In genomic region chr6:158038291-158039177, GRCh38 we compare ENCODE assay signal across 15 cellular contexts. TPM values are rescaled to one million over a fixed set of nuclear protein-coding genes. Genes with fewer than 3 reads are reported as not detected.
DNase-seq lines count a peak whose midpoint lies in the region; ATAC-seq, FAIRE-seq and TF ChIP-seq lines count a peak whose summit lies in the region.
"Had no signal": no experiment of that assay in that cellular context is flagged by ENCODE, and none has a peak within 500 bp of the region (broad histone marks: within the 10 kb centered on the region; RNA-seq: fewer than 3 reads in every experiment).

No MANE protein-coding gene starts in this region.

- TF ChIP-seq RAD21 in HepG2 (CRISPR knock-in tag; IDR thresholded peaks at IDR 0.05) = no peak
- TF ChIP-seq RAD21 in K562 (CRISPR knock-in tag; conservative IDR thresholded peaks at IDR 0.05 in 1 of 2, IDR thresholded peaks at IDR 0.05 in 1 of 2) = no peak

- H3K23ac ChIP-seq in mesenchymal stem cell (ENCODE audit: low read length in 2 of 2) = peak overlapping the region in 1 of 2 experiments; percentile 77

- in situ Hi-C loops in HepG2 (cut with HindIII; ENCODE audit: extremely low pct_ligation_motif_present, low pct_unique_long_range_greater_than_20kb) (no loop called here), K562 (cut with MboI) (no loop called here), GM13977 (cut with MboI; ENCODE audit: low pct_unique_long_range_greater_than_20kb, low sequenced_read_pairs, unreplicated experiment) (no loop called here)

- TF ChIP-seq EP300 in HepG2 (IDR thresholded peaks at IDR 0.05; ENCODE audit: low read depth in 2 of 2, low read length in 2 of 2) = no peak
- TF ChIP-seq EP300 in HepG2 (CRISPR knock-in tag; IDR thresholded peaks at IDR 0.05; ENCODE audit: borderline replicate concordance) = no peak
- no peak for TF ChIP-seq EP300 in K562 (IDR thresholded peaks at IDR 0.05; ENCODE audit: low read length)

- H3K4me3 ChIP-seq in HepG2 (replicated peaks in 1 of 3; ENCODE audit: insufficient read depth in 1 of 3, low read depth in 2 of 3, low read length in 3 of 3) (no peak overlapping the region), right lobe of liver (no peak overlapping the region), K562 (no peak overlapping the region), mesenchymal stem cell (ENCODE audit: insufficient read depth in 1 of 2, low read depth in 1 of 2, low read length in 2 of 2) (no peak overlapping the region)
- H3K4me3 ChIP-seq: BLaER1, thyroid gland had no signal

- H2AFZ ChIP-seq in HepG2 (ENCODE audit: low read length) (no peak overlapping the region), K562 (ENCODE audit: low read depth, low read length) (no peak overlapping the region), mesenchymal stem cell (ENCODE audit: low read depth, low read length) (no peak overlapping the region)
- H2AFZ ChIP-seq: parathyroid adenoma had no signal

- no peaks in the 10 kb centered on the region for H3K9me3 ChIP-seq in HepG2 (ENCODE audit: low read length)
- no peaks in the 10 kb centered on the region for H3K9me3 ChIP-seq in right lobe of liver
- no peaks in the 10 kb centered on the region for H3K9me3 ChIP-seq in K562 (replicated peaks; ENCODE audit: control insufficient read depth, insufficient read depth, low read depth, low read length)
- H3K9me3 ChIP-seq in mesenchymal stem cell (ENCODE audit: control insufficient read depth, low read length) = no peaks in the 10 kb centered on the region
- H3K9me3 ChIP-seq: BLaER1, thyroid gland had no signal

- peak overlapping the region; percentile 2 for H4K8ac ChIP-seq in mesenchymal stem cell (ENCODE audit: low read length)

- H3K79me2 ChIP-seq in HepG2 (ENCODE audit: insufficient read depth, low read length) = peaks cover 54% of the 10 kb centered on the region
- peaks cover 8% of the 10 kb centered on the region; the same call in 2 of the 3 replicates for H3K79me2 ChIP-seq in K562 (ENCODE audit: control insufficient read depth, insufficient read depth, low read length)
- H3K79me2 ChIP-seq: parathyroid adenoma had no signal

- peaks cover 6% of the 10 kb centered on the region for H3K9me1 ChIP-seq in K562 (ENCODE audit: control insufficient read depth, insufficient read depth, low read length)

- TF ChIP-seq POLR2A in HepG2 (IDR thresholded peaks at IDR 0.05; ENCODE audit: insufficient read depth in 1 of 2, low read depth in 2 of 2, low read length in 2 of 2) = no peak
- no peak for TF ChIP-seq POLR2A in right lobe of liver (IDR thresholded peaks at IDR 0.05)
- TF ChIP-seq POLR2A in K562 (conservative IDR thresholded peaks at IDR 0.05) = no peak

- H3K9ac ChIP-seq in HepG2 (ENCODE audit: insufficient read depth, low read depth, low read length) = peak overlapping the region; percentile 71; the same call in 1 of the 2 replicates
- H3K9ac ChIP-seq in K562 (ENCODE audit: insufficient read depth in 1 of 2, low read depth in 2 of 2, low read length in 2 of 2) = peak overlapping the region in 1 of 2 experiments; percentile 40; a peak in 2 of 4 replicates
- peak overlapping the region; percentile 64 for H3K9ac ChIP-seq in mesenchymal stem cell (ENCODE audit: low read length)
- H3K9ac ChIP-seq: BLaER1, parathyroid adenoma had no signal

- no peak for TF ChIP-seq CTCF in HepG2 (CRISPR knock-in tag; IDR thresholded peaks at IDR 0.05)
- TF ChIP-seq CTCF in right lobe of liver (IDR thresholded peaks at IDR 0.05) = no peak
- no peak for TF ChIP-seq CTCF in K562 (IDR thresholded peaks at IDR 0.05 in 2 of 3, conservative IDR thresholded peaks at IDR 0.05 in 1 of 3; ENCODE audit: insufficient read depth in 2 of 3, low read depth in 1 of 3, low read length in 3 of 3)
- TF ChIP-seq CTCF in GM13977 (IDR thresholded peaks at IDR 0.05; ENCODE audit: extremely low read depth, insufficient read depth, missing control alignments) = no peak

- no TSS peak for BruUV-seq in HepG2 (replicated peaks; lab: Mats Ljungman, UMichigan)
- BruUV-seq in K562 (replicated peaks; lab: Mats Ljungman, UMichigan) = no TSS peak

- H3K18ac ChIP-seq in mesenchymal stem cell (ENCODE audit: low read depth in 1 of 2, low read length in 2 of 2) = peak overlapping the region; percentile 46 to 86

- CTCF ChIA-PET in HepG2 (lab: Yijun Ruan, JAX; ENCODE audit: low intra/inter-chr PET ratio, low total read pairs) = no interaction called here
- CTCF ChIA-PET in K562 (lab: Yijun Ruan, JAX; ENCODE audit: low intra/inter-chr PET ratio) = no interaction called here

- H2AK5ac ChIP-seq in mesenchymal stem cell (ENCODE audit: low read length, severe bottlenecking) = peak overlapping the region; percentile 1

- no peak for ATAC-seq in HepG2
- ATAC-seq in right lobe of liver = no peak
- ATAC-seq in K562 = no peak

- intact Hi-C loops in HepG2 (cut with micrococcal nuclease; ENCODE audit: unreplicated experiment) = no loop called here
- intact Hi-C loops in right lobe of liver (cut with DNase I) = no loop called here
- intact Hi-C loops in K562 (cut with micrococcal nuclease) = no loop called here

- H3K36me3 ChIP-seq in HepG2 (replicated peaks in 1 of 2; ENCODE audit: control insufficient read depth in 1 of 2, insufficient read depth in 2 of 2, low read length in 2 of 2) (peaks cover 34 to 64% of the 10 kb centered on the region in 2 experiments), right lobe of liver (no peaks in the 10 kb centered on the region), K562 (ENCODE audit: control insufficient read depth, insufficient read depth, low read length) (peaks cover 14% of the 10 kb centered on the region; the same call in 2 of the 3 replicates), mesenchymal stem cell (ENCODE audit: control insufficient read depth in 1 of 2, insufficient read depth in 2 of 2, low read depth in 1 of 2, low read length in 2 of 2) (peaks cover 32 to 61% of the 10 kb centered on the region in 2 experiments)
- H3K36me3 ChIP-seq: thyroid gland had no signal

- peak overlapping the region; percentile 92 for H3K27ac ChIP-seq in HepG2 (ENCODE audit: extremely low read length, insufficient read depth, low read length)
- H3K27ac ChIP-seq in right lobe of liver = no peak overlapping the region
- no peak overlapping the region for H3K27ac ChIP-seq in K562 (ENCODE audit: extremely low read depth, low read depth, low read length)
- peak overlapping the region; percentile 98 for H3K27ac ChIP-seq in mesenchymal stem cell (ENCODE audit: low read length, poor library complexity, severe bottlenecking)
- H3K27ac ChIP-seq: BLaER1, parathyroid adenoma, thyroid gland had no signal

- H2BK120ac ChIP-seq in mesenchymal stem cell (ENCODE audit: low read depth, low read length) = no peak overlapping the region

- H2BK5ac ChIP-seq in mesenchymal stem cell (ENCODE audit: low read depth, low read length, poor library complexity, severe bottlenecking) = peak overlapping the region; percentile 49

- H3K4me2 ChIP-seq in HepG2 (ENCODE audit: low read depth, low read length) (no peak overlapping the region), K562 (ENCODE audit: insufficient read depth, low read length) (no peak overlapping the region), mesenchymal stem cell (ENCODE audit: low read length, poor library complexity, severe bottlenecking) (no peak overlapping the region)
- H3K4me2 ChIP-seq: BLaER1 had no signal

- H2BK12ac ChIP-seq in mesenchymal stem cell (ENCODE audit: low read length in 2 of 2) = peak overlapping the region; percentile 15 to 91

- FAIRE-seq in HepG2 (lab: Jason Lieb, UNC) = no peak
- no peak for FAIRE-seq in K562 (lab: Jason Lieb, UNC)
- no peak for FAIRE-seq in urothelium cell line (lab: Jason Lieb, UNC)
- FAIRE-seq: endometrium had no signal

- no peak overlapping the region for H2BK15ac ChIP-seq in mesenchymal stem cell (ENCODE audit: low read depth, poor library complexity, severe bottlenecking)

- peaks cover 4% of the 10 kb centered on the region for H3K79me1 ChIP-seq in mesenchymal stem cell (replicated peaks; ENCODE audit: low read length, poor library complexity, severe bottlenecking)

- H3K27me3 ChIP-seq in HepG2 (ENCODE audit: control insufficient read depth in 1 of 2, insufficient read depth in 2 of 2, low read length in 2 of 2) (no peaks in the 10 kb centered on the region), right lobe of liver (no peaks in the 10 kb centered on the region), K562 (ENCODE audit: control insufficient read depth in 2 of 2, insufficient read depth in 2 of 2, low read length in 2 of 2) (no peaks in the 10 kb centered on the region), mesenchymal stem cell (ENCODE audit: control insufficient read depth in 1 of 2, insufficient read depth in 1 of 2, low read length in 2 of 2) (no peaks in the 10 kb centered on the region)
- H3K27me3 ChIP-seq: BLaER1, thyroid gland had no signal

- H4K20me1 ChIP-seq in HepG2 (ENCODE audit: insufficient read depth, low read length) (no peaks in the 10 kb centered on the region), K562 (replicated peaks; ENCODE audit: control insufficient read depth, insufficient read depth, low read length) (no peaks in the 10 kb centered on the region)
- H4K20me1 ChIP-seq: BLaER1 had no signal

- H4K91ac ChIP-seq in mesenchymal stem cell (ENCODE audit: low read length) = peak overlapping the region; percentile 67

- POLR2A ChIA-PET in HepG2 (lab: Yijun Ruan, JAX) = interaction anchor here (0.8 to 4.0 kb wide), 4 partner anchors 24 to 53 kb away, joined by 3 to 23 read pairs (median 4); no protein-coding TSS in a partner anchor
- POLR2A ChIA-PET in K562 (lab: Yijun Ruan, JAX) = interaction anchor here (0.5 to 4.3 kb wide), 4 partner anchors 7 to 24 kb away, joined by 3 to 19 read pairs (median 4); no protein-coding TSS in a partner anchor

- DNase-seq in HepG2 (ENCODE audit: low spot score) (no peak), right lobe of liver (no peak), K562 (ENCODE audit: extremely low read depth in 1 of 4, low spot score in 3 of 4) (no peak), mesenchymal stem cell (no peak), NCI-H510A (lab: John Stamatoyannopoulos, UW) (no peak), germinal center (ENCODE audit: low spot score) (no peak), urothelium cell line (ENCODE audit: low spot score) (no peak), GM13977 (ENCODE audit: low spot score) (no peak)
- DNase-seq: activated B cell treated with CpG ODN at 0.5 μM for 24 hours; DND-41; stimulated activated CD4-positive, alpha-beta T cell treated with anti-CD3 and anti-CD28 coated beads, Interleukin-15, amount 100 ng/mL, for 24 hours; thyroid gland had no signal

- H3K14ac ChIP-seq in mesenchymal stem cell (ENCODE audit: low read length in 2 of 2) = peak overlapping the region in 1 of 2 experiments; percentile 30

- H3K4ac ChIP-seq in mesenchymal stem cell (ENCODE audit: low read depth in 1 of 2, low read length in 2 of 2) = peak overlapping the region; percentile 29 to 45

- 88% methylated on average over 15 of the region's 21 CpGs for WGBS in HepG2 (ENCODE audit: low lambda C conversion rate)
- WGBS in right lobe of liver (ENCODE audit: insufficient coverage, low coverage, low lambda C conversion rate, missing lambda C conversion rate) = 60% methylated on average over 1 of the region's 21 CpGs
- 88% methylated on average over 20 of the region's 21 CpGs for WGBS in K562 (ENCODE audit: insufficient coverage, low coverage, missing lambda C conversion rate)
- WGBS in mesenchymal stem cell = 95% methylated on average over 21 of the region's 21 CpGs

- peaks cover 87% of the 10 kb centered on the region for H3K4me1 ChIP-seq in HepG2 (ENCODE audit: insufficient read depth, low read length)
- H3K4me1 ChIP-seq in right lobe of liver = peaks cover 0 to 20% (median 7%) of the 10 kb centered on the region in 4 donors
- H3K4me1 ChIP-seq in K562 (replicated peaks in 1 of 2; ENCODE audit: control insufficient read depth in 2 of 2, insufficient read depth in 2 of 2, low read length in 2 of 2) = peaks cover 43 to 55% of the 10 kb centered on the region in 2 experiments
- peaks cover 53% of the 10 kb centered on the region for H3K4me1 ChIP-seq in mesenchymal stem cell (ENCODE audit: control insufficient read depth, insufficient read depth, low read depth, low read length)
- H3K4me1 ChIP-seq: BLaER1 had no signal

RNA-seq across cellular contexts. Expression of gene SYNJ2, which starts 56.9 kb away (rescaled TPM):
- total RNA-seq in HepG2 (2016; rRNA removed; fragmentation: Illumina TruSeq; extraction: Trizol) (39.0 and 39.1 TPM in 2 replicates), right lobe of liver (1 to 10 TPM; 3.2 to 7.4 (median 4.2) TPM), K562 (2014; rRNA removed) (15.7 and 17.8 TPM in 2 replicates), K562 (2014; rRNA removed; fragmentation: Illumina TruSeq; extraction: Trizol) (19.5 and 22.7 TPM in 2 replicates), K562 (2015; rRNA removed; fragmentation: Illumina TruSeq; extraction: Trizol) (12.5 and 13.6 TPM in 2 replicates), K562 (2021) (24.7 and 27.7 TPM in 2 replicates)
- total RNA-seq in HepG2 (2016; cell fraction: cytosol; rRNA removed; fragmentation: Illumina TruSeq; extraction: Trizol; ENCODE audit: low read depth) = 50.4 and 51.2 TPM in 2 replicates
- 32.6 and 44.6 TPM in 2 replicates for total RNA-seq in HepG2 (2016; cell fraction: insoluble cytoplasmic fraction; rRNA removed; fragmentation: Illumina TruSeq; extraction: Trizol)
- total RNA-seq in HepG2 (2016; cell fraction: membrane; rRNA removed; fragmentation: Illumina TruSeq; extraction: Trizol) = 52.4 and 52.9 TPM in 2 replicates
- total RNA-seq in HepG2 (2016; cell fraction: nucleus; rRNA removed; fragmentation: Illumina TruSeq; extraction: Trizol) = 33.3 and 38.2 TPM in 2 replicates
- polyA plus RNA-seq in HepG2 (2011; rRNA removed) (57.6 and 59.5 TPM in 2 replicates), K562 (2011; rRNA removed) (17.1 and 21.6 TPM in 2 replicates), K562 (2014; fragmentation: Illumina TruSeq; extraction: Trizol) (22.9 and 26.1 TPM in 2 replicates), K562 (2014; fragmentation: Nextera tagmentation; extraction: Ambion mirVana) (1 to 10 TPM; 3.0 to 3.3 TPM), K562 (2014; rRNA removed) (13.7 and 16.9 TPM in 2 replicates)
- polyA plus RNA-seq in HepG2 (2011; cell fraction: cytosol; rRNA removed) = 44.7 and 49.0 TPM in 2 replicates
- 85.9 and 86.7 TPM in 2 replicates for polyA plus RNA-seq in HepG2 (2011; cell fraction: nucleus; rRNA removed)
- 53.7 and 59.9 TPM in 2 replicates for polyA plus RNA-seq in HepG2 (2012)
- 53.0 and 54.8 TPM in 2 replicates for polyA plus RNA-seq in HepG2 (2016; cell fraction: cytosol; fragmentation: Illumina TruSeq; extraction: Trizol; ENCODE audit: low read depth)
- 28.2 and 29.0 TPM in 2 replicates for polyA plus RNA-seq in HepG2 (2016; cell fraction: insoluble cytoplasmic fraction; fragmentation: Illumina TruSeq; extraction: Trizol; ENCODE audit: low read depth)
- polyA plus RNA-seq in HepG2 (2016; cell fraction: membrane; fragmentation: Illumina TruSeq; extraction: Trizol; ENCODE audit: low read depth) = 41.5 and 42.8 TPM in 2 replicates
- 49.3 and 52.0 TPM in 2 replicates for polyA plus RNA-seq in HepG2 (2016; cell fraction: nucleus; fragmentation: Illumina TruSeq; extraction: Trizol; ENCODE audit: insufficient read depth, low read depth)
- 21.9 and 161 TPM in 2 replicates for polyA minus RNA-seq in HepG2 (2011; rRNA and poly(A)+ RNA removed; ENCODE audit: low replicate concordance)
- polyA minus RNA-seq in HepG2 (2011; cell fraction: cytosol; rRNA and poly(A)+ RNA removed) = 57.2 and 71.5 TPM in 2 replicates
- 135 and 148 TPM in 2 replicates for polyA minus RNA-seq in HepG2 (2011; cell fraction: nucleus; rRNA and poly(A)+ RNA removed)
- 70.0 and 111 TPM in 2 replicates for total RNA-seq in K562 (2011; cell fraction: chromatin; rRNA removed; ENCODE audit: low replicate concordance)
- 56.6 and 62.9 TPM in 2 replicates for total RNA-seq in K562 (2011; cell fraction: nucleolus; rRNA removed)
- total RNA-seq in K562 (2011; cell fraction: nucleoplasm; rRNA removed) = 49.5 and 50.1 TPM in 2 replicates
- polyA plus RNA-seq in K562 (2011; cell fraction: cytosol; rRNA removed) = 18.3 and 24.0 TPM in 2 replicates
- polyA plus RNA-seq in K562 (2011; cell fraction: nucleus; rRNA removed) = 28.6 and 33.9 TPM in 2 replicates
- 15.0 and 17.4 TPM in 2 replicates for polyA plus RNA-seq in K562 (2012)
- polyA minus RNA-seq in K562 (2011; rRNA and poly(A)+ RNA removed) = 24.2 and 30.1 TPM in 2 replicates
- 19.8 and 20.9 TPM in 2 replicates for polyA minus RNA-seq in K562 (2011; cell fraction: cytosol; rRNA and poly(A)+ RNA removed)
- polyA minus RNA-seq in K562 (2011; cell fraction: nucleus; rRNA and poly(A)+ RNA removed) = 18.7 and 22.3 TPM in 2 replicates
- 14.0 TPM for polyA plus RNA-seq in mesenchymal stem cell (2013, experiment 1 of 2)
- 12.9 TPM for polyA plus RNA-seq in mesenchymal stem cell (2013, experiment 2 of 2)

Comparison
In these comparisons a context has a peak if more than half of its experiments do, and no peak if none do; other contexts are left out.
1. H3K27ac ChIP-seq: peak in HepG2 (single experiment) and mesenchymal stem cell (single experiment); none in right lobe of liver (0 of 3) and K562 (single experiment).
2. Of the 241 proteins assayed by ChIP-seq in both HepG2 and K562: peak only in HepG2: CHCHD3; only in K562: POLR2G; in both: none; in neither: 238; mixed calls (peak in some experiments, not most) for 1.